ENCODE assay signal across 1 cellular context in genomic region chr4:99157478-99157935, GRCh38.
TF ChIP-seq lines count a peak whose summit lies in the region.

No MANE protein-coding gene starts in this region.

TF ChIP-seq in HepG2, 621 proteins besides CTCF, POLR2A, EP300 and RAD21 (continued from another document and continues in another):
- TF ChIP-seq, protein P1, sequence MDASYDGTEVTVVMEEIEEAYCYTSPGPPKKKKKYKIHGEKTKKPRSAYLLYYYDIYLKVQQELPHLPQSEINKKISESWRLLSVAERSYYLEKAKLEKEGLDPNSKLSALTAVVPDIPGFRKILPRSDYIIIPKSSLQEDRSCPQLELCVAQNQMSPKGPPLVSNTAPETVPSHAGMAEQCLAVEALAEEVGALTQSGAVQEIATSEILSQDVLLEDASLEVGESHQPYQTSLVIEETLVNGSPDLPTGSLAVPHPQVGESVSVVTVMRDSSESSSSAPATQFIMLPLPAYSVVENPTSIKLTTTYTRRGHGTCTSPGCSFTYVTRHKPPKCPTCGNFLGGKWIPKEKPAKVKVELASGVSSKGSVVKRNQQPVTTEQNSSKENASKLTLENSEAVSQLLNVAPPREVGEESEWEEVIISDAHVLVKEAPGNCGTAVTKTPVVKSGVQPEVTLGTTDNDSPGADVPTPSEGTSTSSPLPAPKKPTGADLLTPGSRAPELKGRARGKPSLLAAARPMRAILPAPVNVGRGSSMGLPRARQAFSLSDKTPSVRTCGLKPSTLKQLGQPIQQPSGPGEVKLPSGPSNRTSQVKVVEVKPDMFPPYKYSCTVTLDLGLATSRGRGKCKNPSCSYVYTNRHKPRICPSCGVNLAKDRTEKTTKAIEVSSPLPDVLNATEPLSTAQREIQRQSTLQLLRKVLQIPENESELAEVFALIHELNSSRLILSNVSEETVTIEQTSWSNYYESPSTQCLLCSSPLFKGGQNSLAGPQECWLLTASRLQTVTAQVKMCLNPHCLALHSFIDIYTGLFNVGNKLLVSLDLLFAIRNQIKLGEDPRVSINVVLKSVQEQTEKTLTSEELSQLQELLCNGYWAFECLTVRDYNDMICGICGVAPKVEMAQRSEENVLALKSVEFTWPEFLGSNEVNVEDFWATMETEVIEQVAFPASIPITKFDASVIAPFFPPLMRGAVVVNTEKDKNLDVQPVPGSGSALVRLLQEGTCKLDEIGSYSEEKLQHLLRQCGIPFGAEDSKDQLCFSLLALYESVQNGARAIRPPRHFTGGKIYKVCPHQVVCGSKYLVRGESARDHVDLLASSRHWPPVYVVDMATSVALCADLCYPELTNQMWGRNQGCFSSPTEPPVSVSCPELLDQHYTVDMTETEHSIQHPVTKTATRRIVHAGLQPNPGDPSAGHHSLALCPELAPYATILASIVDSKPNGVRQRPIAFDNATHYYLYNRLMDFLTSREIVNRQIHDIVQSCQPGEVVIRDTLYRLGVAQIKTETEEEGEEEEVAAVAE (CRISPR knock-in tag; IDR thresholded peaks at IDR 0.05; ENCODE audit: borderline replicate concordance) = peak; percentile 69; the same call in 1 of the 2 replicates
- TF ChIP-seq JUN (CRISPR knock-in tag; IDR thresholded peaks at IDR 0.05) = peak; percentile 64; the same call in 1 of the 2 replicates
- TF ChIP-seq MTERF4 (CRISPR knock-in tag; IDR thresholded peaks at IDR 0.05) = no peak
- no peak; the same call in 1 of the 2 replicates for TF ChIP-seq CENPBD1 (CRISPR knock-in tag; IDR thresholded peaks at IDR 0.05; ENCODE audit: borderline replicate concordance, low read depth)
- TF ChIP-seq ZNF556 (CRISPR knock-in tag; IDR thresholded peaks at IDR 0.05; ENCODE audit: borderline replicate concordance) = peak; percentile 42; the same call in 1 of the 2 replicates
- TF ChIP-seq RFXANK (CRISPR knock-in tag; IDR thresholded peaks at IDR 0.05) = no peak; the same call in 1 of the 2 replicates
- TF ChIP-seq IKZF1 (IDR thresholded peaks at IDR 0.05) = no peak
- no peak for TF ChIP-seq ZNF780A (CRISPR knock-in tag; IDR thresholded peaks at IDR 0.05)
- no peak for TF ChIP-seq GABPA (IDR thresholded peaks at IDR 0.05; ENCODE audit: low read depth, low read length)
- TF ChIP-seq GABPA (CRISPR knock-in tag; IDR thresholded peaks at IDR 0.05; ENCODE audit: low read depth) = peak; percentile 34; the same call in 1 of the 2 replicates
- TF ChIP-seq NFATC3 (CRISPR knock-in tag; IDR thresholded peaks at IDR 0.05) = no peak
- TF ChIP-seq MEF2D (CRISPR knock-in tag; IDR thresholded peaks at IDR 0.05) = peak; percentile 90
- no peak for TF ChIP-seq ZNF674 (CRISPR knock-in tag; IDR thresholded peaks at IDR 0.05; ENCODE audit: low read depth)
- TF ChIP-seq RFX3 (CRISPR knock-in tag; IDR thresholded peaks at IDR 0.05) = no peak
- peak; percentile 95 for TF ChIP-seq HHEX (CRISPR knock-in tag; IDR thresholded peaks at IDR 0.05)
- peak; percentile 93 to 99 for TF ChIP-seq MAFK (conservative IDR thresholded peaks at IDR 0.05 in 1 of 2, IDR thresholded peaks at IDR 0.05 in 1 of 2; ENCODE audit: low read length in 2 of 2)
- TF ChIP-seq, protein P2, sequence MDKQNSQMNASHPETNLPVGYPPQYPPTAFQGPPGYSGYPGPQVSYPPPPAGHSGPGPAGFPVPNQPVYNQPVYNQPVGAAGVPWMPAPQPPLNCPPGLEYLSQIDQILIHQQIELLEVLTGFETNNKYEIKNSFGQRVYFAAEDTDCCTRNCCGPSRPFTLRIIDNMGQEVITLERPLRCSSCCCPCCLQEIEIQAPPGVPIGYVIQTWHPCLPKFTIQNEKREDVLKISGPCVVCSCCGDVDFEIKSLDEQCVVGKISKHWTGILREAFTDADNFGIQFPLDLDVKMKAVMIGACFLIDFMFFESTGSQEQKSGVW (CRISPR knock-in tag; IDR thresholded peaks at IDR 0.05; ENCODE audit: borderline replicate concordance) = no peak
- no peak for TF ChIP-seq DNMT1 (CRISPR knock-in tag; IDR thresholded peaks at IDR 0.05)
- no peak for TF ChIP-seq PHB2 (IDR thresholded peaks at IDR 0.05; ENCODE audit: partially characterized antibody)
- peak; percentile 70 for TF ChIP-seq ZNF772 (CRISPR knock-in tag; IDR thresholded peaks at IDR 0.05)
- TF ChIP-seq HNRNPK (IDR thresholded peaks at IDR 0.05; ENCODE audit: low read depth, low read length, poor library complexity, severe bottlenecking) = no peak
- TF ChIP-seq NR2F1 (CRISPR knock-in tag; IDR thresholded peaks at IDR 0.05) = peak; percentile 65 to 92
- no peak for TF ChIP-seq NRL (CRISPR knock-in tag; IDR thresholded peaks at IDR 0.05; ENCODE audit: borderline replicate concordance)
- no peak; the same call in 1 of the 2 replicates for TF ChIP-seq KLF12 (CRISPR knock-in tag; IDR thresholded peaks at IDR 0.05; ENCODE audit: borderline replicate concordance)
- TF ChIP-seq JUND (CRISPR knock-in tag; IDR thresholded peaks at IDR 0.05) = no peak
- TF ChIP-seq ZBTB4 (CRISPR knock-in tag; IDR thresholded peaks at IDR 0.05; ENCODE audit: borderline replicate concordance) = no peak
- TF ChIP-seq ZNF879 (CRISPR knock-in tag; IDR thresholded peaks at IDR 0.05) = no peak
- no peak for TF ChIP-seq CBX1 (IDR thresholded peaks at IDR 0.05; ENCODE audit: low read depth)
- no peak for TF ChIP-seq SNAPC2 (CRISPR knock-in tag; IDR thresholded peaks at IDR 0.05)
- TF ChIP-seq ZNF775 (CRISPR knock-in tag; IDR thresholded peaks at IDR 0.05; ENCODE audit: borderline replicate concordance) = no peak
- peak; percentile 99 for TF ChIP-seq DPF2 (CRISPR knock-in tag; IDR thresholded peaks at IDR 0.05; ENCODE audit: borderline replicate concordance, low read depth)
- TF ChIP-seq ATF4 (CRISPR knock-in tag; IDR thresholded peaks at IDR 0.05) = peak in 1 of 2 experiments; percentile 89; a peak in 2 of 4 replicates
- peak; percentile 100 for TF ChIP-seq TCF7 (IDR thresholded peaks at IDR 0.05; ENCODE audit: low read depth)
- TF ChIP-seq SPEN (CRISPR knock-in tag; IDR thresholded peaks at IDR 0.05; ENCODE audit: low read depth) = no peak
- TF ChIP-seq ZNF704 (CRISPR knock-in tag; IDR thresholded peaks at IDR 0.05; ENCODE audit: borderline replicate concordance) = no peak
- peak; percentile 70 for TF ChIP-seq THAP11 (CRISPR knock-in tag; IDR thresholded peaks at IDR 0.05)
- TF ChIP-seq, protein P3, sequence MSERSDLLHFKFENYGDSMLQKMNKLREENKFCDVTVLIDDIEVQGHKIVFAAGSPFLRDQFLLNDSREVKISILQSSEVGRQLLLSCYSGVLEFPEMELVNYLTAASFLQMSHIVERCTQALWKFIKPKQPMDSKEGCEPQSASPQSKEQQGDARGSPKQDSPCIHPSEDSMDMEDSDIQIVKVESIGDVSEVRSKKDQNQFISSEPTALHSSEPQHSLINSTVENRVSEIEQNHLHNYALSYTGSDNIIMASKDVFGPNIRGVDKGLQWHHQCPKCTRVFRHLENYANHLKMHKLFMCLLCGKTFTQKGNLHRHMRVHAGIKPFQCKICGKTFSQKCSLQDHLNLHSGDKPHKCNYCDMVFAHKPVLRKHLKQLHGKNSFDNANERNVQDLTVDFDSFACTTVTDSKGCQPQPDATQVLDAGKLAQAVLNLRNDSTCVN (CRISPR knock-in tag; IDR thresholded peaks at IDR 0.05; ENCODE audit: borderline replicate concordance) = no peak
- TF ChIP-seq PBX3 (CRISPR knock-in tag; IDR thresholded peaks at IDR 0.05; ENCODE audit: borderline replicate concordance) = no peak
- TF ChIP-seq ZNF614 (CRISPR knock-in tag; IDR thresholded peaks at IDR 0.05; ENCODE audit: borderline replicate concordance) = peak; percentile 75; the same call in 1 of the 2 replicates
- 0 out of 2 replicates have a peak, but pooled peaks have one; percentile 43 for TF ChIP-seq ZNF564 (CRISPR knock-in tag; IDR thresholded peaks at IDR 0.05)
- no peak for TF ChIP-seq ZNF549 (CRISPR knock-in tag; IDR thresholded peaks at IDR 0.05)
- no peak for TF ChIP-seq ZNF44 (CRISPR knock-in tag; IDR thresholded peaks at IDR 0.05)
- TF ChIP-seq BCLAF1 (IDR thresholded peaks at IDR 0.05) = no peak
- no peak for TF ChIP-seq ZNF546 (CRISPR knock-in tag; conservative IDR thresholded peaks at IDR 0.05)
- no peak; the same call in 1 of the 2 replicates for TF ChIP-seq SRY (CRISPR knock-in tag; IDR thresholded peaks at IDR 0.05)
- TF ChIP-seq SMAD1 (CRISPR knock-in tag; IDR thresholded peaks at IDR 0.05; ENCODE audit: borderline replicate concordance, low read depth) = no peak
- TF ChIP-seq, protein P4, sequence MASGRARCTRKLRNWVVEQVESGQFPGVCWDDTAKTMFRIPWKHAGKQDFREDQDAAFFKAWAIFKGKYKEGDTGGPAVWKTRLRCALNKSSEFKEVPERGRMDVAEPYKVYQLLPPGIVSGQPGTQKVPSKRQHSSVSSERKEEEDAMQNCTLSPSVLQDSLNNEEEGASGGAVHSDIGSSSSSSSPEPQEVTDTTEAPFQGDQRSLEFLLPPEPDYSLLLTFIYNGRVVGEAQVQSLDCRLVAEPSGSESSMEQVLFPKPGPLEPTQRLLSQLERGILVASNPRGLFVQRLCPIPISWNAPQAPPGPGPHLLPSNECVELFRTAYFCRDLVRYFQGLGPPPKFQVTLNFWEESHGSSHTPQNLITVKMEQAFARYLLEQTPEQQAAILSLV (CRISPR knock-in tag; IDR thresholded peaks at IDR 0.05; ENCODE audit: borderline replicate concordance) = no peak
- peak; percentile 98 for TF ChIP-seq BCL6 (CRISPR knock-in tag; IDR thresholded peaks at IDR 0.05)
- no peak for TF ChIP-seq EZH2 (conservative IDR thresholded peaks at IDR 0.05; ENCODE audit: low read depth, low read length)
